18 cellular contexts compared by ENCODE assay signal in the genomic region with DNA sequence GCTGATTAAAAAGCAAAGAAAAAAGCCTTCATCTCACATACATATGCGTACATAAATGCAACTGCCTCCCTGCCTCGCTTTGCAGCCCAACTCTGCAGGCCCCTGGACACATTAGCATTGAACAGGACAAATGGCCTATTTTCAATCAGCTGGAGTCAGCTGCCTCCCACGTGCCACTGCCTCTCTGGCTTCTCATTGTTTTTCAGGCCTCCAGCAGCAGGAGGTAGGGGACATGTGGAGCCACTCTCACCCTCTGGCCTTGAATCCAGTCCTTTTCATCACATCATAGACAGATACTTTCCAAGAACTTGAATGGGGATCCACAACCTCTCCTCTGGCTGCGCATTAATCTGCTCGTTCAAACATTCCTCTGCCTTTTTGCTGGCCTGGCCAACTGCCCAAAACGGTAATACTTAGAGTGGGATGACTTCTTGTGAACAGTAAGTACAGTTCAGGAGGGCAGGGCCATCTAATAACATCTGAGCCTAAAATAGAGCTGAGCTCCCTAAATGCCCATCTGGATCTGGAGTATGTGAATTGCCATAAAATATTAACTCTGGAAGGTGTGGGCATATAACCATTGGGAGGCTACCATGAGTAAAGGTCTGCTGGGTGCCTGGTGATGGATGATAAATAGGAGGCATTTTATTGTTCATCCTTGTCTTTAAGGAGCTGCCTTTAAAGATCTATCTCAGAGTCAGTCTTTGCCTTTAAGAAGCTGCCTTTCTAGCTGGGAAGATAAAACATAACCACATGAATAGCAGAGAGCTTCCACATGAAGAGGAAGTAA.
DNase-seq lines count a peak whose midpoint lies in the region; ATAC-seq and TF ChIP-seq lines count a peak whose summit lies in the region.
"Had no signal": no experiment of that assay in that cellular context is flagged by ENCODE, and none has a peak within 500 bp of the region (broad histone marks: within the 10 kb centered on the region; RNA-seq: fewer than 3 reads in every experiment).

No MANE protein-coding gene starts in this region.

- no peaks in the 10 kb centered on the region for H3K27me3 ChIP-seq in layer of hippocampus (ENCODE audit: control insufficient read depth, insufficient read depth, low read length)
- H3K27me3 ChIP-seq: sigmoid colon had no signal

- TF ChIP-seq CTCF in brain (conservative IDR thresholded peaks at IDR 0.05): no peak

- no peaks in the 10 kb centered on the region for H3K36me3 Mint-ChIP-seq in brain
- H3K36me3 Mint-ChIP-seq: activated naive CD8-positive, alpha-beta T cell treated with anti-CD3 and anti-CD28 coated beads, Interleukin-2, amount 10 ng/mL, durations not matched to agents 7 days and 5 days; naive thymus-derived CD4-positive, alpha-beta T cell; stimulated activated memory B cell treated with anti-CD40 and anti-IgM and Interleukin-4, amounts not matched to agents 10 μg/mL and 1 μg/mL and 100 μg/mL, for 72 hours had no signal

- intact Hi-C loops in posterior cingulate gyrus (cut with DNase I): no loop called here

- H3K4me3 ChIP-seq in Jurkat, Clone E6-1 (ENCODE audit: low read length): no peak overlapping the region
- H3K4me3 ChIP-seq: sigmoid colon had no signal

- no peak overlapping the region for H3K4me3 Mint-ChIP-seq in brain
- H3K4me3 Mint-ChIP-seq: activated CD4-positive, alpha-beta T cell treated with anti-CD3 and anti-CD28 coated beads, Interleukin-2, amount 10 ng/mL, durations not matched to agents 24 days and 14 days; activated naive CD8-positive, alpha-beta T cell treated with anti-CD3 and anti-CD28 coated beads, Interleukin-2, amount 10 ng/mL, durations not matched to agents 7 days and 5 days; naive thymus-derived CD4-positive, alpha-beta T cell; stimulated activated memory B cell treated with anti-CD40 and anti-IgM and Interleukin-4, amounts not matched to agents 10 μg/mL and 1 μg/mL and 100 μg/mL, for 72 hours had no signal

- no peak for ATAC-seq in HG03135 (IDR thresholded peaks at IDR 0.05; ENCODE audit: unreplicated experiment)
- ATAC-seq: left cardiac atrium; naive thymus-derived CD4-positive, alpha-beta T cell; stimulated activated memory B cell treated with anti-CD40 and anti-IgM and Interleukin-4, amounts not matched to agents 10 μg/mL and 1 μg/mL and 100 μg/mL, for 72 hours had no signal

- H3K27ac ChIP-seq in layer of hippocampus (ENCODE audit: low read depth, low read length): peak overlapping the region; percentile 48
- H3K27ac ChIP-seq: sigmoid colon had no signal

- DNase-seq in Jurkat, Clone E6-1 (ENCODE audit: low read depth, low spot score): peak; percentile 47
- peak; percentile 44 to 94 (median 72) for DNase-seq in posterior cingulate gyrus
- DNase-seq in NCI-H1105 (lab: John Stamatoyannopoulos, UW): no peak
- no peak for DNase-seq in NCI-H774 (lab: John Stamatoyannopoulos, UW)
- no peak for DNase-seq in stimulated activated CD4-positive, alpha-beta T cell treated with anti-CD3 and anti-CD28 coated beads, Interleukin-2, amount 100 ng/mL, for 24 hours
- DNase-seq: activated CD4-positive, alpha-beta T cell treated with anti-CD3 and anti-CD28 coated beads, Interleukin-2, amount 10 ng/mL, durations not matched to agents 24 days and 14 days; activated naive CD8-positive, alpha-beta T cell treated with anti-CD3 and anti-CD28 coated beads, Interleukin-2, amount 10 ng/mL, durations not matched to agents 7 days and 5 days; activated T-cell treated with anti-CD3 and anti-CD28 coated beads, Interleukin-2, amount 50 U/mL, for 1 hour; left cardiac atrium; MV-4-11; naive thymus-derived CD4-positive, alpha-beta T cell; NCI-H2171 treated with DMSO at 0.1 percent for 48 hours; SHP77 treated with DMSO at 0.1 percent for 48 hours; sigmoid colon had no signal

- peaks cover 18% of the 10 kb centered on the region for H3K4me1 Mint-ChIP-seq in brain
- H3K4me1 Mint-ChIP-seq: activated CD4-positive, alpha-beta T cell treated with anti-CD3 and anti-CD28 coated beads, Interleukin-2, amount 10 ng/mL, durations not matched to agents 24 days and 14 days; activated naive CD8-positive, alpha-beta T cell treated with anti-CD3 and anti-CD28 coated beads, Interleukin-2, amount 10 ng/mL, durations not matched to agents 7 days and 5 days; naive thymus-derived CD4-positive, alpha-beta T cell; stimulated activated memory B cell treated with anti-CD40 and anti-IgM and Interleukin-4, amounts not matched to agents 10 μg/mL and 1 μg/mL and 100 μg/mL, for 72 hours had no signal

- H3K27ac Mint-ChIP-seq in brain: peak overlapping the region in 3 of 5 experiments; percentile 30 to 75 (median 31)
- H3K27ac Mint-ChIP-seq: activated CD4-positive, alpha-beta T cell treated with anti-CD3 and anti-CD28 coated beads, Interleukin-2, amount 10 ng/mL, durations not matched to agents 24 days and 14 days; activated naive CD8-positive, alpha-beta T cell treated with anti-CD3 and anti-CD28 coated beads, Interleukin-2, amount 10 ng/mL, durations not matched to agents 7 days and 5 days; naive thymus-derived CD4-positive, alpha-beta T cell; stimulated activated memory B cell treated with anti-CD40 and anti-IgM and Interleukin-4, amounts not matched to agents 10 μg/mL and 1 μg/mL and 100 μg/mL, for 72 hours had no signal

- H3K27me3 Mint-ChIP-seq in brain: no peaks in the 10 kb centered on the region
- H3K27me3 Mint-ChIP-seq: activated CD4-positive, alpha-beta T cell treated with anti-CD3 and anti-CD28 coated beads, Interleukin-2, amount 10 ng/mL, durations not matched to agents 24 days and 14 days; activated naive CD8-positive, alpha-beta T cell treated with anti-CD3 and anti-CD28 coated beads, Interleukin-2, amount 10 ng/mL, durations not matched to agents 7 days and 5 days; naive thymus-derived CD4-positive, alpha-beta T cell; stimulated activated memory B cell treated with anti-CD40 and anti-IgM and Interleukin-4, amounts not matched to agents 10 μg/mL and 1 μg/mL and 100 μg/mL, for 72 hours had no signal

- H3K9me3 Mint-ChIP-seq in brain: peaks cover 0 to 3% (median 0%) of the 10 kb centered on the region in 5 experiments
- H3K9me3 Mint-ChIP-seq: activated CD4-positive, alpha-beta T cell treated with anti-CD3 and anti-CD28 coated beads, Interleukin-2, amount 10 ng/mL, durations not matched to agents 24 days and 14 days; activated naive CD8-positive, alpha-beta T cell treated with anti-CD3 and anti-CD28 coated beads, Interleukin-2, amount 10 ng/mL, durations not matched to agents 7 days and 5 days; stimulated activated memory B cell treated with anti-CD40 and anti-IgM and Interleukin-4, amounts not matched to agents 10 μg/mL and 1 μg/mL and 100 μg/mL, for 72 hours had no signal

Comparison
In these comparisons a context has a peak if more than half of its experiments do, and no peak if none do; other contexts are left out.
1. DNase-seq: peak in Jurkat, Clone E6-1 (single experiment) and posterior cingulate gyrus (10 of 10); none in NCI-H1105 (single experiment), NCI-H774 (single experiment) and stimulated activated CD4-positive, alpha-beta T cell treated with anti-CD3 and anti-CD28 coated beads, Interleukin-2, amount 100 ng/mL, for 24 hours (0 of 2).